In genomic region chr2:231679906-231680283, GRCh38 we compare ENCODE assay signal across 9 cellular contexts. TPM values are rescaled to one million over a fixed set of nuclear protein-coding genes. Genes with fewer than 3 reads are reported as not detected.
A peak's percentile ranks its signal among the peaks of the same experiment; 100 is the strongest.
DNase-seq lines count a peak whose midpoint lies in the region; ATAC-seq and TF ChIP-seq lines count a peak whose summit lies in the region.
"Had no signal": no experiment of that assay in that cellular context is flagged by ENCODE, and none has a peak within 500 bp of the region (broad histone marks: within the 10 kb centered on the region; RNA-seq: fewer than 3 reads in every experiment).

No MANE protein-coding gene starts in this region.

- no peak overlapping the region for H2BK20ac ChIP-seq in H9 (ENCODE audit: low read depth, low read length, poor library complexity, severe bottlenecking)

- H3K79me2 ChIP-seq in H9 (ENCODE audit: insufficient read depth, low read length), result no peaks in the 10 kb centered on the region
- H3K79me2 ChIP-seq in OCI-LY7 (ENCODE audit: insufficient read depth, low read depth, low read length), result no peaks in the 10 kb centered on the region

- H3K23ac ChIP-seq in H9 (ENCODE audit: insufficient read length, low read depth, low read length), result no peak overlapping the region

- H3K9me3 Mint-ChIP-seq in H9 (no peaks in the 10 kb centered on the region), immature natural killer cell (no peaks in the 10 kb centered on the region)

- TF ChIP-seq CTCF in H9 (conservative IDR thresholded peaks at IDR 0.05) (no peak; the same call in 2 of the 3 replicates), OCI-LY7 (conservative IDR thresholded peaks at IDR 0.05; ENCODE audit: low read length) (no peak), esophagus squamous epithelium (IDR thresholded peaks at IDR 0.05) (no peak)

- H2AK5ac ChIP-seq in H9 (ENCODE audit: insufficient read length, low read length), result no peak overlapping the region

- peak overlapping the region; percentile 17 for H4K5ac ChIP-seq in H9 (ENCODE audit: insufficient read length, low read depth, low read length)

- H3K27ac Mint-ChIP-seq in H9 (peak overlapping the region; percentile 98 to 100 (median 99)), immature natural killer cell (no peak overlapping the region)

- H4K91ac ChIP-seq in H9 (ENCODE audit: insufficient read length, low read depth, low read length), result no peak overlapping the region

- H4K20me1 ChIP-seq in H9 (ENCODE audit: control insufficient read depth, insufficient read depth, insufficient read length) (no peaks in the 10 kb centered on the region), OCI-LY7 (ENCODE audit: insufficient read depth, low read length) (no peaks in the 10 kb centered on the region)

- no peak overlapping the region for H3K56ac ChIP-seq in H9 (ENCODE audit: insufficient read length, low read depth, low read length)

- no peak overlapping the region for H2BK15ac ChIP-seq in H9 (ENCODE audit: low read depth, low read length)

- no peak for DNase-seq in H9
- DNase-seq in OCI-LY7 (ENCODE audit: low spot score), result no peak
- DNase-seq in esophagus squamous epithelium (lab: John Stamatoyannopoulos, UW), result no peak
- DNase-seq in immature natural killer cell, result no peak
- no peak for DNase-seq in NK-92 treated with Interleukin-12 subunit alpha and Interleukin-12 subunit beta, amount 100 ng/mL, for 24 hours (lab: John Stamatoyannopoulos, UW)
- DNase-seq: activated T-cell treated with anti-CD3 and anti-CD28 coated beads for 4 hours had no signal

- H3K4me3 Mint-ChIP-seq in H9, result peak overlapping the region; percentile 75 to 80
- peak overlapping the region in 1 of 5 donors; percentile 30 for H3K4me3 Mint-ChIP-seq in immature natural killer cell

- H3K36me3 ChIP-seq in OCI-LY7 (ENCODE audit: insufficient read depth, low read length), result no peaks in the 10 kb centered on the region
- H3K36me3 ChIP-seq in esophagus squamous epithelium, result no peaks in the 10 kb centered on the region
- no peaks in the 10 kb centered on the region for H3K36me3 ChIP-seq in skeletal muscle tissue (ENCODE audit: control insufficient read depth in 3 of 3, insufficient read depth in 3 of 3, low read length in 3 of 3)

- H3K27ac ChIP-seq in H9 (ENCODE audit: insufficient read length, low read depth, low read length), result peak overlapping the region; percentile 85
- H3K27ac ChIP-seq in OCI-LY7 (ENCODE audit: low read depth, low read length, poor library complexity, severe bottlenecking), result peak overlapping the region; percentile 71
- H3K27ac ChIP-seq in esophagus squamous epithelium, result peak overlapping the region; percentile 88 to 95 (median 90)
- peak overlapping the region; percentile 80 for H3K27ac ChIP-seq in skeletal muscle tissue (ENCODE audit: low read depth, low read length)

- H2BK120ac ChIP-seq in H9 (ENCODE audit: low read depth, low read length, poor library complexity, severe bottlenecking), result no peak overlapping the region

- no peaks in the 10 kb centered on the region for H3K9me3 ChIP-seq in H9 (ENCODE audit: control insufficient read depth, low read depth, low read length)
- no peaks in the 10 kb centered on the region for H3K9me3 ChIP-seq in OCI-LY7 (ENCODE audit: low read length)
- H3K9me3 ChIP-seq in esophagus squamous epithelium, result no peaks in the 10 kb centered on the region
- H3K9me3 ChIP-seq in skeletal muscle tissue (ENCODE audit: control insufficient read depth in 3 of 3, low read length in 3 of 3), result no peaks in the 10 kb centered on the region

- no peak overlapping the region for H3K4me3 ChIP-seq in OCI-LY7 (ENCODE audit: low read depth, low read length, poor library complexity, severe bottlenecking)
- peak overlapping the region in 3 of 4 donors; percentile 50 to 70 (median 60) for H3K4me3 ChIP-seq in esophagus squamous epithelium
- no peak overlapping the region for H3K4me3 ChIP-seq in skeletal muscle tissue (ENCODE audit: low read length in 3 of 3)

- no peaks in the 10 kb centered on the region for H3K9me2 ChIP-seq in OCI-LY7 (ENCODE audit: insufficient read depth, low read length)

- CTCF ChIA-PET in OCI-LY7 (lab: Charles Lee; ENCODE audit: unreplicated experiment), result no interaction called here

- H3K9ac ChIP-seq in H9 (ENCODE audit: extremely low read depth, insufficient read length, low read length) (peak overlapping the region; percentile 72), skeletal muscle tissue (ENCODE audit: low read depth in 1 of 3, low read length in 3 of 3) (no peak overlapping the region)

- peak overlapping the region; percentile 30; the same call in 1 of the 2 replicates for H3K4ac ChIP-seq in H9 (ENCODE audit: low read depth, low read length)

- H3K36me3 Mint-ChIP-seq in H9 (ENCODE audit: insufficient read depth in 1 of 3, low read depth in 3 of 3) (no peaks in the 10 kb centered on the region), immature natural killer cell (peaks cover 0 to 4% (median 0%) of the 10 kb centered on the region in 3 donors)

- peak overlapping the region; percentile 89 for H3K14ac ChIP-seq in H9 (ENCODE audit: insufficient read depth, low read length)

- H3K4me1 ChIP-seq in H9 (ENCODE audit: insufficient read depth, low read length) (peaks cover 2% of the 10 kb centered on the region; the same call in 1 of the 2 replicates), OCI-LY7 (ENCODE audit: insufficient read depth, low read length, poor library complexity, severe bottlenecking) (peaks cover 90% of the 10 kb centered on the region), esophagus squamous epithelium (peaks cover 7 to 49% (median 10%) of the 10 kb centered on the region in 3 donors), skeletal muscle tissue (ENCODE audit: control insufficient read depth in 3 of 3, insufficient read depth in 3 of 3, low read length in 3 of 3) (peaks cover 12 to 19% (median 15%) of the 10 kb centered on the region in 3 donors)

- no peak overlapping the region for H2AFZ ChIP-seq in H9 (ENCODE audit: low read length)
- no peak overlapping the region for H2AFZ ChIP-seq in OCI-LY7 (ENCODE audit: low read length)

- H3K27me3 Mint-ChIP-seq in H9 (ENCODE audit: low read depth), result 0 out of 2 replicates have a peak, but pooled peaks cover 1% of the 10 kb centered on the region
- H3K27me3 Mint-ChIP-seq in immature natural killer cell (ENCODE audit: low read depth in 3 of 3), result peaks cover 7 to 11% (median 9%) of the 10 kb centered on the region in 3 donors

- H3K4me2 ChIP-seq in H9 (ENCODE audit: insufficient read depth, insufficient read length, low read length) (peak overlapping the region; percentile 22), OCI-LY7 (ENCODE audit: low read length) (peak overlapping the region; percentile 88; the same call in 1 of the 2 replicates)

- H3K27me3 ChIP-seq in H9 (ENCODE audit: insufficient read depth, low read length) (no peaks in the 10 kb centered on the region), esophagus squamous epithelium (no peaks in the 10 kb centered on the region), skeletal muscle tissue (ENCODE audit: control insufficient read depth in 3 of 3, insufficient read depth in 3 of 3, low read length in 3 of 3) (no peaks in the 10 kb centered on the region)

- WGBS in H9 (ENCODE audit: extremely low coverage, insufficient read length, low lambda C conversion rate), result no CpG with 5 or more reads among the region's 11 CpGs
- WGBS in esophagus squamous epithelium, 2 donors, result 58 to 61% methylated on average over 8 to 10 of the region's 11 CpGs

- H2BK5ac ChIP-seq in H9 (ENCODE audit: insufficient read length, low read length), result no peak overlapping the region

- peak overlapping the region; percentile 7 for H3T11ph ChIP-seq in H9 (ENCODE audit: low read length)

- BruUV-seq in OCI-LY7 (replicated peaks; lab: Mats Ljungman, UMichigan), result no TSS peak

- H3K4me1 Mint-ChIP-seq in H9 (peaks cover 31 to 35% of the 10 kb centered on the region in 2 experiments), immature natural killer cell (peaks cover 6 to 8% of the 10 kb centered on the region in 2 donors)

- peaks cover 7% of the 10 kb centered on the region for H3K23me2 ChIP-seq in H9 (ENCODE audit: insufficient read length, low read depth, low read length, poor library complexity, severe bottlenecking)

- H3K18ac ChIP-seq in H9 (ENCODE audit: insufficient read length, low read depth, low read length), result peak overlapping the region; percentile 80

- POLR2A ChIA-PET in OCI-LY7 (lab: Charles Lee), result interaction anchor here (1.1 to 1.5 kb wide), 2 partner anchors 66 to 68 kb away, joined by 3 to 5 read pairs; no protein-coding TSS in a partner anchor

- intact Hi-C loops in OCI-LY7 (cut with micrococcal nuclease; ENCODE audit: unreplicated experiment) (loop anchor here (10.0 kb wide), 2 partner anchors 215 to 285 kb away; partner anchors contain the start of genes B3GNT7 and NCL), esophagus squamous epithelium (cut with DNase I) (loop anchor here (2.0 to 10.0 kb wide), 2 partner anchors 35 to 105 kb away; partner anchors contain the start of genes COPS7B and PDE6D)

- ATAC-seq in HG03521 (IDR thresholded peaks at IDR 0.05; ENCODE audit: unreplicated experiment), result no peak
- no peak for ATAC-seq in GM19328 (IDR thresholded peaks at IDR 0.05; ENCODE audit: unreplicated experiment)

- H2BK12ac ChIP-seq in H9 (ENCODE audit: insufficient read length, low read depth, low read length), result peak overlapping the region; percentile 1

- no peaks in the 10 kb centered on the region for H3K79me1 ChIP-seq in H9 (ENCODE audit: insufficient read depth, low read depth, low read length, poor library complexity, severe bottlenecking)

- TF ChIP-seq POLR2A in esophagus squamous epithelium (IDR thresholded peaks at IDR 0.05), result no peak

- H4K8ac ChIP-seq in H9 (replicated peaks; ENCODE audit: insufficient read length, low read depth, low read length), result no peak overlapping the region

RNA-seq across cellular contexts. Expression of gene PTMA, which starts 28.4 kb away (rescaled TPM):
- total RNA-seq in H9 (2021), result 1,963 and 2,010 TPM in 2 replicates
- total RNA-seq in OCI-LY7 (2014; rRNA removed; shearing (Covaris generic)), result 2,780 and 3,271 TPM in 2 replicates
- 3,053 and 3,088 TPM in 2 replicates for total RNA-seq in OCI-LY7 (2022)
- total RNA-seq in esophagus squamous epithelium, result 1,000 to 10,000 TPM in 2 of 4 donors, 100 to 1,000 TPM in 2; 670 to 1,121 (median 903) TPM
- 422 TPM for total RNA-seq in skeletal muscle tissue
- 1,000 to 10,000 TPM in 2 of 3 donors, 100 to 1,000 TPM in 1; 953 to 2,361 (median 1,987) TPM for polyA plus RNA-seq in immature natural killer cell

Comparison
In these comparisons a context has a peak if more than half of its experiments do, and no peak if none do; other contexts are left out.
1. H3K27ac Mint-ChIP-seq: peak in H9 (3 of 3); none in immature natural killer cell (0 of 6).
2. H3K4me3 ChIP-seq: peak in esophagus squamous epithelium (3 of 4); none in OCI-LY7 (single experiment) and skeletal muscle tissue (0 of 3).
3. Peak in every context shown above with its lines, with median percentiles within 50 percentile points of each other: H3K27ac ChIP-seq.